ENCODE assay signal across 12 cellular contexts in genomic region chr1:119676571-119677206, GRCh38. TPM values are rescaled to one million over a fixed set of nuclear protein-coding genes. Genes with fewer than 3 reads are reported as not detected.
DNase-seq lines count a peak whose midpoint lies in the region; ATAC-seq, FAIRE-seq and TF ChIP-seq lines count a peak whose summit lies in the region.
"Had no signal": no experiment of that assay in that cellular context is flagged by ENCODE, and none has a peak within 500 bp of the region (broad histone marks: within the 10 kb centered on the region; RNA-seq: fewer than 3 reads in every experiment).

No MANE protein-coding gene starts in this region.

- no peak for DNase-seq in HFFc6
- DNase-seq in adipocyte (ENCODE audit: low read depth), result peak; percentile 25
- peak; percentile 68 for DNase-seq in left lobe of liver (ENCODE audit: low spot score)
- peak; percentile 29 for DNase-seq in testis
- no peak for DNase-seq in Ammon's horn (ENCODE audit: low spot score)
- DNase-seq in superior temporal gyrus (ENCODE audit: extremely low spot score), result no peak
- no peak for DNase-seq in GM12891 (ENCODE audit: insufficient read length, low spot score)
- DNase-seq: activated CD4-positive, alpha-beta T cell treated with anti-CD3 and anti-CD28 coated beads, Interleukin-2, amount 10 ng/mL, durations not matched to agents 7 days and 5 days; caudate nucleus; COR-L47; NCI-H1436 treated with DMSO at 0.1 percent for 48 hours; substantia nigra had no signal

- H3K4me1 Mint-ChIP-seq in HFFc6 (ENCODE audit: low read depth), result peaks cover 51% of the 10 kb centered on the region

- peaks cover 40% of the 10 kb centered on the region for H3K4me1 ChIP-seq in adipocyte (ENCODE audit: control insufficient read depth, insufficient read depth, low read length)
- H3K4me1 ChIP-seq in testis, result peaks cover 25% of the 10 kb centered on the region

- no peak overlapping the region for H3K9ac ChIP-seq in adipocyte (ENCODE audit: low read length)

- ATAC-seq in left lobe of liver, result peak; percentile 67

- H3K9me3 ChIP-seq in adipocyte (ENCODE audit: control insufficient read depth, low read length) (no peaks in the 10 kb centered on the region), testis (no peaks in the 10 kb centered on the region)

- no peaks in the 10 kb centered on the region for H3K36me3 Mint-ChIP-seq in HFFc6 (ENCODE audit: low read depth)

- H3K27ac Mint-ChIP-seq in HFFc6, result no peak overlapping the region
- H3K27ac Mint-ChIP-seq: activated CD4-positive, alpha-beta T cell treated with anti-CD3 and anti-CD28 coated beads, Interleukin-2, amount 10 ng/mL, durations not matched to agents 7 days and 5 days had no signal

- H3K27me3 ChIP-seq in adipocyte (replicated peaks; ENCODE audit: control insufficient read depth, insufficient read depth, low read length), result no peaks in the 10 kb centered on the region
- no peaks in the 10 kb centered on the region for H3K27me3 ChIP-seq in testis

- no peaks in the 10 kb centered on the region for H3K9me3 Mint-ChIP-seq in HFFc6
- H3K9me3 Mint-ChIP-seq: activated CD4-positive, alpha-beta T cell treated with anti-CD3 and anti-CD28 coated beads, Interleukin-2, amount 10 ng/mL, durations not matched to agents 7 days and 5 days had no signal

- no peak overlapping the region for H3K4me3 ChIP-seq in adipocyte (ENCODE audit: low read length)
- no peak overlapping the region for H3K4me3 ChIP-seq in testis

- TF ChIP-seq POLR2A in testis (IDR thresholded peaks at IDR 0.05) (no peak), GM12891 (IDR thresholded peaks at IDR 0.05; ENCODE audit: low read depth, low read length) (no peak)

- no peak for FAIRE-seq in GM12891 (lab: Jason Lieb, UNC)

- H3K36me3 ChIP-seq in adipocyte (ENCODE audit: control insufficient read depth, insufficient read depth, low read length, severe bottlenecking) (no peaks in the 10 kb centered on the region), testis (ENCODE audit: low read depth, missing control alignments) (no peaks in the 10 kb centered on the region)

- H3K27ac ChIP-seq in testis, result no peak overlapping the region

- 56 to 68% methylated on average over 8 of the region's 8 CpGs for WGBS in testis, 2 donors

- no peak overlapping the region for H3K4me3 Mint-ChIP-seq in HFFc6
- H3K4me3 Mint-ChIP-seq: activated CD4-positive, alpha-beta T cell treated with anti-CD3 and anti-CD28 coated beads, Interleukin-2, amount 10 ng/mL, durations not matched to agents 7 days and 5 days had no signal

- TF ChIP-seq CTCF in HFFc6 (IDR thresholded peaks at IDR 0.05) (peak; percentile 44; the same call in 1 of the 2 replicates), testis (IDR thresholded peaks at IDR 0.05) (peak in 1 of 3 experiments; percentile 16)

- intact Hi-C loops in testis (cut with DNase I; ENCODE audit: low total_unique reads), result no loop called here

- H3K27me3 Mint-ChIP-seq in HFFc6 (ENCODE audit: insufficient read depth), result peaks cover 7% of the 10 kb centered on the region

TF ChIP-seq in GM12891, 5 proteins besides CTCF, POLR2A, EP300 and RAD21:
- TF ChIP-seq PAX5 (IDR thresholded peaks at IDR 0.05; ENCODE audit: insufficient read depth, low read length, severe bottlenecking) (no peak), POLR2AphosphoS5 (IDR thresholded peaks at IDR 0.05; ENCODE audit: low read depth, low read length) (no peak), POU2F2 (IDR thresholded peaks at IDR 0.05; ENCODE audit: low read depth, low read length) (no peak), SPI1 (IDR thresholded peaks at IDR 0.05; ENCODE audit: low read depth, low read length) (no peak), TAF1 (IDR thresholded peaks at IDR 0.05; ENCODE audit: low read depth, low read length) (no peak)

RNA-seq across cellular contexts. Expression of gene ZNF697, which starts 28.6 kb away (rescaled TPM):
- total RNA-seq in HFFc6 (2021; fragmentation: NEBNext Ultra II Directional; extraction: Animal tissue kit (Norgen Biotek cat#: 25700)), result 1 to 10 TPM; 7.5 to 8.5 (median 8.1) TPM
- total RNA-seq in left lobe of liver, result 3.6 TPM
- total RNA-seq in testis, result 10 to 100 TPM; 14.8 to 22.5 TPM
- polyA plus RNA-seq in testis (ENCODE audit: insufficient read depth, low read depth, low replicate concordance), result 9.1 TPM
- polyA plus RNA-seq in GM12891 (2012; ENCODE audit: low read depth, missing spikeins), result 0.33 TPM

RNA-seq across cellular contexts. Expression of gene PHGDH, which starts 35.0 kb away (rescaled TPM):
- total RNA-seq in HFFc6 (2021; fragmentation: NEBNext Ultra II Directional; extraction: Animal tissue kit (Norgen Biotek cat#: 25700)), result 100 to 1,000 TPM in 1 of 6 experiments, 10 to 100 TPM in 5; 56.4 to 109 (median 87.0) TPM
- total RNA-seq in left lobe of liver (76.3 TPM), testis (100 to 1,000 TPM in 1 of 2 donors, 10 to 100 TPM in 1; 85.3 to 161 TPM)
- polyA plus RNA-seq in testis (ENCODE audit: insufficient read depth, low read depth, low replicate concordance), result 131 TPM
- 10.6 TPM for polyA plus RNA-seq in GM12891 (2012; ENCODE audit: low read depth, missing spikeins)

Comparison
In these comparisons a context has a peak if more than half of its experiments do, and no peak if none do; other contexts are left out.
1. DNase-seq: peak in adipocyte (single experiment), left lobe of liver (single experiment) and testis (single experiment); none in HFFc6 (single experiment), Ammon's horn (single experiment), superior temporal gyrus (single experiment) and GM12891 (single experiment).